ENCODE assay signal across 1 cellular context in genomic region chr3:102144063-102144462, GRCh38.
TF ChIP-seq lines count a peak whose summit lies in the region.

No MANE protein-coding gene starts in this region.

TF ChIP-seq in IMR-90, 13 proteins besides CTCF, POLR2A, EP300 and RAD21 (continued from another document):
- TF ChIP-seq, protein P1, sequence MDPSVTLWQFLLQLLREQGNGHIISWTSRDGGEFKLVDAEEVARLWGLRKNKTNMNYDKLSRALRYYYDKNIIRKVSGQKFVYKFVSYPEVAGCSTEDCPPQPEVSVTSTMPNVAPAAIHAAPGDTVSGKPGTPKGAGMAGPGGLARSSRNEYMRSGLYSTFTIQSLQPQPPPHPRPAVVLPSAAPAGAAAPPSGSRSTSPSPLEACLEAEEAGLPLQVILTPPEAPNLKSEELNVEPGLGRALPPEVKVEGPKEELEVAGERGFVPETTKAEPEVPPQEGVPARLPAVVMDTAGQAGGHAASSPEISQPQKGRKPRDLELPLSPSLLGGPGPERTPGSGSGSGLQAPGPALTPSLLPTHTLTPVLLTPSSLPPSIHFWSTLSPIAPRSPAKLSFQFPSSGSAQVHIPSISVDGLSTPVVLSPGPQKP (IDR thresholded peaks at IDR 0.05; ENCODE audit: borderline replicate concordance, low read depth, low read length) = no peak
- TF ChIP-seq FOS (IDR thresholded peaks at IDR 0.05; ENCODE audit: low read depth, low read length) (no peak), CHD1 (IDR thresholded peaks at IDR 0.05; ENCODE audit: low read depth, low read length) (no peak), MAZ (IDR thresholded peaks at IDR 0.05; ENCODE audit: borderline replicate concordance, low read depth, low read length) (no peak), BHLHE40 (IDR thresholded peaks at IDR 0.05; ENCODE audit: low read depth, low read length) (no peak)
